8 cellular contexts compared by ENCODE assay signal in the genomic region with DNA sequence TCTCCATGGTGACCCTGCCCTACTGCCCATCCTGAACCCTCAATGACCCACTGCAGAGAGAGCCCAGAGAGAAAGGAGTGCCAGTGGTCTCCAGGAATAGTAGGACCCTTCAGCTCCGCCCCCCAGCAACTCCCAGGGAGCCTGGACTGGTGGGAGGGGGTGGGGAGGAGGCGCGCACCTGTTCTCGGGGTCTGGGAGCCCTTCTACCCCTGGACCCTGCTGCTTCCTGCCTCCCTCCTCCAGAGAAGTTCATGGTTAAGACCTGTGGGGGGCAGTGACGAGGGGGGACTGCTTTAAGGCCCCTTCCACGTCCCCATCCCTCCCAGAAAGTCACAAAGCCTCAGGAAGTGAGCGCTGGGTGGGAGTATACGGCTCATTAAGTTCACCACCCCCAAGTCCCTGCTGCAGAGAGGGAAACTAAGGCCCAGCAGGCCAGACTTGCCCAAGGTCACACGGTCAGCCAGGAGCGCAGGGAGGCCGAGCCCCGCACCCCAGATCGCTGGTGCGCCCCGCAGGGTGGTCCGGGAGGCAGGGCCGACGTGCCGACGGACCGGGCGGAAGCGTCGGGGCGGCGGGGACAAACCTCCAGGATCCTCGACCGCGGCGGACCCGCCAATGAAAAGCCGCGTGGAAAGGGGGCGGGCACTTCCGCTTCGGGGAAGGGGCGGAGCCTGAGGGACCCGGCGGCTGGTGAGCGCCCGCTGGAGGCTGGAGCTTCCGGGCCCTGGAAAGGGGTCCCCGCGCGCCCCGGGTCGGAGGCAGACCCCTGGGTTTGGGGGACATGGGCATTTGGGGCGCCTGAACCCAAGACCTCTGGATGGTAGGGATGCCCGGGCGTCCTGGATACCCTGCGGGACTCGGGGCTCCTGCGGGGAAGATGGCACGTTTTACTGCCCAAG. TPM values are rescaled to one million over a fixed set of nuclear protein-coding genes. Genes with fewer than 3 reads are reported as not detected.
DNase-seq lines count a peak whose midpoint lies in the region; ATAC-seq and TF ChIP-seq lines count a peak whose summit lies in the region.

A gene with protein sequence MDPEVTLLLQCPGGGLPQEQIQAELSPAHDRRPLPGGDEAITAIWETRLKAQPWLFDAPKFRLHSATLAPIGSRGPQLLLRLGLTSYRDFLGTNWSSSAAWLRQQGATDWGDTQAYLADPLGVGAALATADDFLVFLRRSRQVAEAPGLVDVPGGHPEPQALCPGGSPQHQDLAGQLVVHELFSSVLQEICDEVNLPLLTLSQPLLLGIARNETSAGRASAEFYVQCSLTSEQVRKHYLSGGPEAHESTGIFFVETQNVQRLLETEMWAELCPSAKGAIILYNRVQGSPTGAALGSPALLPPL (plus strand): TSS at position 667 of the 899 bp plus-strand sequence. CDS start 379 bp downstream, outside the sequence.
A gene with protein sequence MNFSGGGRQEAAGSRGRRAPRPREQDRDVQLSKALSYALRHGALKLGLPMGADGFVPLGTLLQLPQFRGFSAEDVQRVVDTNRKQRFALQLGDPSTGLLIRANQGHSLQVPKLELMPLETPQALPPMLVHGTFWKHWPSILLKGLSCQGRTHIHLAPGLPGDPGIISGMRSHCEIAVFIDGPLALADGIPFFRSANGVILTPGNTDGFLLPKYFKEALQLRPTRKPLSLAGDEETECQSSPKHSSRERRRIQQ (minus strand): TSS at position 579 of the 899 bp plus-strand sequence. CDS start 326 bp downstream, at position 253.

- POLR2A ChIA-PET in AG04450 (lab: Yijun Ruan, JAX): interaction anchor here (0.6 to 2.2 kb wide), 7 partner anchors 11 to 79 kb away, joined by 3 to 8 read pairs (median 5); a partner anchor contains a TSS

- DNase-seq in AG04450 (ENCODE audit: low read depth, low spot score) (peak; percentile 27), HPDE6-E6E7 (ENCODE audit: extremely low spot score) (peak; percentile 72), NOMO-1 treated with dmso at 0.1 percent for 144 hours (lab: John Stamatoyannopoulos, UW; ENCODE audit: unreplicated experiment) (peak; percentile 81), mesothelial cell of epicardium (ENCODE audit: low spot score in 2 of 2, unreplicated experiment in 2 of 2) (peak; percentile 89 to 93)
- DNase-seq in activated CD8-positive, alpha-beta memory T cell treated with anti-CD3 and anti-CD28 coated beads, Interleukin-2, amount 50 U/mL, for 1 hour (ENCODE audit: extremely low read depth): peak; percentile 65
- DNase-seq in stimulated activated CD8-positive, alpha-beta memory T cell treated with anti-CD3 and anti-CD28 coated beads, Interleukin-15, amount 100 ng/mL, for 4 hours (ENCODE audit: low read depth in 2 of 2): peak; percentile 81 to 84

- peaks cover 20% of the 10 kb centered on the region for H3K4me1 Mint-ChIP-seq in mesothelial cell of epicardium

- H3K4me3 ChIP-seq in AG04450 (ENCODE audit: low read depth, low read length): peak within 1 kb of the TSS; percentile 89

- in situ Hi-C loops in endometrial microvascular endothelial cells (cut with HindIII; ENCODE audit: inconsistent ontology term, low pct_unique_long_range_greater_than_20kb, low sequenced_read_pairs): no loop called here

- no peaks in the 10 kb centered on the region; the same call in 1 of the 2 replicates for H3K9me3 ChIP-seq in AG04450 (ENCODE audit: control insufficient read depth, insufficient read depth, low read length)

- peak; percentile 51 for ATAC-seq in GM19023 (IDR thresholded peaks at IDR 0.05; ENCODE audit: unreplicated experiment)

- CTCF ChIA-PET in AG04450 (lab: Charles Lee): interaction anchor here (1.0 to 3.8 kb wide), 3 partner anchors 21 to 78 kb away, joined by 3 to 13 read pairs (median 4); no protein-coding TSS in a partner anchor

- no peaks in the 10 kb centered on the region for H3K36me3 Mint-ChIP-seq in mesothelial cell of epicardium

- H3K27ac ChIP-seq in AG04450 (ENCODE audit: low read depth, low read length): peak within 1 kb of the TSS; percentile 21

- peak within 1 kb of the TSS; percentile 81 for H3K4me3 Mint-ChIP-seq in mesothelial cell of epicardium

- no peaks in the 10 kb centered on the region for H3K9me3 Mint-ChIP-seq in mesothelial cell of epicardium

- H3K27ac Mint-ChIP-seq in mesothelial cell of epicardium: peak within 1 kb of the TSS; percentile 75

- no peaks in the 10 kb centered on the region for H3K27me3 Mint-ChIP-seq in mesothelial cell of epicardium (ENCODE audit: low read depth)

- H3K27me3 ChIP-seq in AG04450 (ENCODE audit: control insufficient read depth, insufficient read depth, low read length): no peaks in the 10 kb centered on the region

- TF ChIP-seq CTCF in AG04450 (IDR thresholded peaks at IDR 0.05; ENCODE audit: low read depth, low read length) (peak; percentile 21), mesothelial cell of epicardium (IDR thresholded peaks at IDR 0.05; ENCODE audit: unreplicated experiment) (no peak)

RNA-seq across cellular contexts. Expression of the first gene that starts in this region (rescaled TPM):
- polyA plus RNA-seq in AG04450 (2011; rRNA removed): 18.8 and 29.1 TPM in 2 replicates
- polyA minus RNA-seq in AG04450 (2011; rRNA and poly(A)+ RNA removed): 13.4 and 17.1 TPM in 2 replicates
- 61.4 TPM for total RNA-seq in endometrial microvascular endothelial cells (ENCODE audit: inconsistent ontology term)
- 31.9 to 35.6 TPM (median 33.7 TPM) in 3 replicates for total RNA-seq in mesothelial cell of epicardium

RNA-seq across cellular contexts. Expression of the second gene that starts in this region (rescaled TPM):
- 21.6 and 34.0 TPM in 2 replicates for polyA plus RNA-seq in AG04450 (2011; rRNA removed)
- 32.8 and 42.3 TPM in 2 replicates for polyA minus RNA-seq in AG04450 (2011; rRNA and poly(A)+ RNA removed)
- total RNA-seq in endometrial microvascular endothelial cells (ENCODE audit: inconsistent ontology term) (120 TPM), mesothelial cell of epicardium (38.9 to 41.1 TPM (median 40.9 TPM) in 3 replicates)

Comparison
In these comparisons a context has a peak if more than half of its experiments do, and no peak if none do; other contexts are left out.
1. Peak in every context shown above with its lines: DNase-seq, ATAC-seq, H3K4me3 ChIP-seq and H3K27ac ChIP-seq.
2. DNase-seq: peak in every context shown above with its lines; median percentile 91 in mesothelial cell of epicardium; 82 in stimulated activated CD8-positive, alpha-beta memory T cell treated with anti-CD3 and anti-CD28 coated beads, Interleukin-15, amount 100 ng/mL, for 4 hours; 81 in NOMO-1 treated with dmso at 0.1 percent for 144 hours; 72 in HPDE6-E6E7; 65 in activated CD8-positive, alpha-beta memory T cell treated with anti-CD3 and anti-CD28 coated beads, Interleukin-2, amount 50 U/mL, for 1 hour; 27 in AG04450.